In genomic region chr19:10837649-10838048, GRCh38 we compare ENCODE assay signal across 1 cellular context. TPM values are rescaled to one million over a fixed set of nuclear protein-coding genes. Genes with fewer than 3 reads are reported as not detected.
"Had no signal": no experiment of that assay in that cellular context is flagged by ENCODE, and none has a peak within 500 bp of the region (broad histone marks: within the 10 kb centered on the region; RNA-seq: fewer than 3 reads in every experiment).

No MANE protein-coding gene starts in this region.

RNA-seq across cellular contexts. Expression of gene C19orf38, which starts 10.6 kb away (rescaled TPM):
- polyA plus RNA-seq: neural cell had no signal
